ENCODE assay signal across 34 cellular contexts in the genomic region with DNA sequence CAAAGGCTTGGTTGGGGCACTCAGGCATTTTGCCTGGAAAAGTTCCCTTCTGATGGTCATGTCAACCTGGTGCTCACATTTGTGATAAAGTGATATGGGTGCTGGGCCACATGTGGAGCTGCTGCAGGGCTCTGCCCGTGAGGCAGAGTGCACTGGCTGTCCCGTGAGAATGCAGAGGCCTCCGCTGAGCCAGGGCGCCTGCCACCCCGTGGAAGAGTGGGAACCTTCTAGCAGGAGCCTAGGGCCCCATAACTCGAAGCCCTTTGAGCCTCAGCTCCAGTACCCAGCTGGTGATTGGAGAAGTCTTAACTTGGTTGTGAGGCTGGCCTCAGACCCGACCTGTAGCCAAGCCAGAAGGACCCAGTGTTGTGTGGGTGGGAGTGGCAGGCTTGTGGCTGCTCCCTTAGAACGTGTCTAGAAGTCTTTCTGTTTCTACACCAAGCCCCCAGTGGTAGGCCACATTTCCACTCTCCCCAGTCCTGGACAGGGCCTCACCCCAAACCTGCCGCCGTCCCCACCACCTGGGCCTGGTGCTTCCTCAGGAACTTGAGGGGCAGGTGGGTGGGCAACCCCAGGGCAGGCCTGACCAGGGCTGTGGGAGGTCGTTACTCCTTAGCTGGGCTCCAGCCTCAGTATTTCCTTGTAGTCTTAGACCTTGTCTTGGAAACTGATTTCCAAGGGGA. TPM values are rescaled to one million over a fixed set of nuclear protein-coding genes. Genes with fewer than 3 reads are reported as not detected.
DNase-seq lines count a peak whose midpoint lies in the region; ATAC-seq, FAIRE-seq and TF ChIP-seq lines count a peak whose summit lies in the region.
"Had no signal": no experiment of that assay in that cellular context is flagged by ENCODE, and none has a peak within 500 bp of the region (broad histone marks: within the 10 kb centered on the region; RNA-seq: fewer than 3 reads in every experiment).

No MANE protein-coding gene starts in this region.

- ATAC-seq in GM12878: no peak
- no peak for ATAC-seq in HG03159 (IDR thresholded peaks at IDR 0.05; ENCODE audit: unreplicated experiment)
- ATAC-seq: activated naive CD8-positive, alpha-beta T cell treated with anti-CD3 and anti-CD28 coated beads, Interleukin-2, amount 50 U/mL, for 24 hours; activated T-cell treated with anti-CD3 and anti-CD28 coated beads, Interleukin-2, amount 50 U/mL, for 72 hours; gastroesophageal sphincter; mucosa of descending colon; natural killer cell had no signal

- H4K20me1 ChIP-seq in GM12878 (ENCODE audit: control insufficient read depth, insufficient read depth): 0 out of 2 replicates have a peak, but pooled peaks cover 3% of the 10 kb centered on the region

- H2AFZ ChIP-seq in GM12878 (ENCODE audit: control insufficient read depth, low read depth, low read length): no peak overlapping the region
- H2AFZ ChIP-seq: hepatocyte had no signal

- H3K27me3 Mint-ChIP-seq in MCF 10A (ENCODE audit: insufficient read depth, unreplicated experiment): no peaks in the 10 kb centered on the region
- H3K27me3 Mint-ChIP-seq: activated naive CD8-positive, alpha-beta T cell treated with anti-CD3 and anti-CD28 coated beads, Interleukin-2, amount 50 U/mL, for 24 hours; IgD-negative memory B cell had no signal

- no peak overlapping the region for H3K4me3 Mint-ChIP-seq in MCF 10A (ENCODE audit: unreplicated experiment)
- H3K4me3 Mint-ChIP-seq: activated CD4-positive, alpha-beta T cell treated with anti-CD3 and anti-CD28 coated beads, Interleukin-2, amount 10 ng/mL, durations not matched to agents 7 days and 5 days; activated naive CD8-positive, alpha-beta T cell treated with anti-CD3 and anti-CD28 coated beads, Interleukin-2, amount 50 U/mL, for 24 hours; activated T-cell treated with anti-CD3 and anti-CD28 coated beads, Interleukin-2, amount 50 U/mL, for 72 hours; natural killer cell had no signal

- CTCF ChIA-PET in MCF 10A (lab: Yijun Ruan, JAX): interaction anchor here (0.6 to 1.6 kb wide), 3 partner anchors 23 to 538 kb away, joined by 3 to 6 read pairs (median 3); no protein-coding TSS in a partner anchor
- CTCF ChIA-PET in GM12878 (lab: Yijun Ruan, JAX): no interaction called here

- no peak overlapping the region for H3K27ac ChIP-seq in breast epithelium
- no peak overlapping the region for H3K27ac ChIP-seq in GM12878 (ENCODE audit: control insufficient read depth, insufficient read depth)
- no peak overlapping the region for H3K27ac ChIP-seq in testis
- H3K27ac ChIP-seq: hepatocyte, Peyer's patch, uterus had no signal

- H3K27me3 ChIP-seq in breast epithelium: no peaks in the 10 kb centered on the region
- H3K27me3 ChIP-seq in GM12878 (replicated peaks in 1 of 2; ENCODE audit: control insufficient read depth in 2 of 2, insufficient read depth in 2 of 2, low read length in 1 of 2): no peaks in the 10 kb centered on the region
- no peaks in the 10 kb centered on the region for H3K27me3 ChIP-seq in testis
- H3K27me3 ChIP-seq: gastroesophageal sphincter, hepatocyte, Peyer's patch, uterus had no signal

- TF ChIP-seq RAD21 in GM12878 (IDR thresholded peaks at IDR 0.05; ENCODE audit: insufficient read depth, low read depth, low read length): no peak

- no peak for DNase-seq in MCF 10A (ENCODE audit: unreplicated experiment)
- DNase-seq in breast epithelium (ENCODE audit: low spot score in 2 of 2): no peak
- DNase-seq in GM12878 (ENCODE audit: low read depth, low spot score): no peak
- peak; percentile 86 for DNase-seq in mesenteric fat pad (ENCODE audit: low spot score)
- DNase-seq in ureter (ENCODE audit: low spot score): peak; percentile 40
- no peak for DNase-seq in SW 1271 (lab: John Stamatoyannopoulos, UW)
- DNase-seq in testis: no peak
- DNase-seq: activated CD4-positive, alpha-beta T cell treated with anti-CD3 and anti-CD28 coated beads, Interleukin-2, amount 10 ng/mL, durations not matched to agents 7 days and 5 days; activated naive CD4-positive, alpha-beta T cell; activated naive CD8-positive, alpha-beta T cell treated with anti-CD3 and anti-CD28 coated beads, Interleukin-2, amount 50 U/mL, for 24 hours; activated T-cell treated with anti-CD3 and anti-CD28 coated beads, Interleukin-2, amount 50 U/mL, for 72 hours; CD8-positive, alpha-beta memory T cell; central memory CD4-positive, alpha-beta T cell; DMS153; kidney glomerular epithelial cell; mucosa of descending colon; natural killer cell; NCI-H1048; NCI-H1694; NCI-H446 treated with DMSO at 0.1 percent for 48 hours; NCI-H774; Peyer's patch; SIG-M5; stimulated activated naive CD4-positive, alpha-beta T cell treated with Interleukin-2 at 50 U/mL for 16 hours; T1000; uterus had no signal

- H3K4me1 ChIP-seq in breast epithelium (no peaks in the 10 kb centered on the region), GM12878 (ENCODE audit: control insufficient read depth, insufficient read depth, low read length) (peaks cover 4% of the 10 kb centered on the region), testis (peaks cover 11% of the 10 kb centered on the region)

- TF ChIP-seq EP300 in GM12878 (IDR thresholded peaks at IDR 0.05; ENCODE audit: borderline replicate concordance in 1 of 2, control insufficient read depth in 1 of 2, low read depth in 2 of 2, low read length in 2 of 2): no peak

- no TSS peak for BruUV-seq in MCF 10A (replicated peaks; lab: Mats Ljungman, UMichigan)
- no TSS peak for BruUV-seq in GM12878 (replicated peaks; lab: Mats Ljungman, UMichigan)

- RAD21 ChIA-PET in GM12878 (lab: Charles Lee; ENCODE audit: unreplicated experiment): no interaction called here

- SMC1A ChIA-PET in GM12878 (lab: Charles Lee; ENCODE audit: uncharacterized antibody, unreplicated experiment): no interaction called here

- WGBS in GM12878 (ENCODE audit: insufficient coverage, insufficient replicate concordance, low lambda C conversion rate, missing lambda C conversion rate): 76% methylated on average over 11 of the region's 11 CpGs
- WGBS in testis, 2 donors: 76 to 90% methylated on average over 3 to 11 of the region's 11 CpGs

- H3K9me3 Mint-ChIP-seq in MCF 10A (ENCODE audit: unreplicated experiment): no peaks in the 10 kb centered on the region
- H3K9me3 Mint-ChIP-seq: activated CD4-positive, alpha-beta T cell treated with anti-CD3 and anti-CD28 coated beads, Interleukin-2, amount 10 ng/mL, durations not matched to agents 7 days and 5 days; activated naive CD8-positive, alpha-beta T cell treated with anti-CD3 and anti-CD28 coated beads, Interleukin-2, amount 50 U/mL, for 24 hours; activated T-cell treated with anti-CD3 and anti-CD28 coated beads, Interleukin-2, amount 50 U/mL, for 72 hours; CD8-positive, alpha-beta memory T cell; IgD-negative memory B cell; natural killer cell had no signal

- TF ChIP-seq POLR2A in breast epithelium (IDR thresholded peaks at IDR 0.05) (no peak), GM12878 (IDR thresholded peaks at IDR 0.05; ENCODE audit: low read depth, low read length) (peak; percentile 49; the same call in 1 of the 2 replicates), testis (IDR thresholded peaks at IDR 0.05) (no peak)

- H3K4me2 ChIP-seq in GM12878 (ENCODE audit: control insufficient read depth, insufficient read depth): no peak overlapping the region
- H3K4me2 ChIP-seq: hepatocyte had no signal

- peaks cover 72% of the 10 kb centered on the region for H3K36me3 Mint-ChIP-seq in MCF 10A (ENCODE audit: insufficient read depth, unreplicated experiment)

- H3K4me1 Mint-ChIP-seq in MCF 10A (ENCODE audit: insufficient read depth, unreplicated experiment): peaks cover 5% of the 10 kb centered on the region

- FAIRE-seq in GM12878 (lab: Jason Lieb, UNC): no peak
- FAIRE-seq: A204.1, GM12891, H54 had no signal

- H3K9ac ChIP-seq in GM12878 (ENCODE audit: control insufficient read depth, insufficient read depth, low read length): no peak overlapping the region

- no peaks in the 10 kb centered on the region for H3K79me2 ChIP-seq in GM12878 (ENCODE audit: control insufficient read depth, insufficient read depth, low read length)
- H3K79me2 ChIP-seq: hepatocyte had no signal

- intact Hi-C loops in MCF 10A (cut with micrococcal nuclease): no loop called here
- intact Hi-C loops in breast epithelium (cut with DNase I; ENCODE audit: low total_unique reads): no loop called here
- intact Hi-C loops in GM12878 (cut with micrococcal nuclease; ENCODE audit: unreplicated experiment): no loop called here
- intact Hi-C loops in testis (cut with DNase I; ENCODE audit: low total_unique reads): loop anchor here (10.0 kb wide), 1 partner anchor 423 kb away; a partner anchor contains a TSS

- H3K36me3 ChIP-seq in breast epithelium: peaks cover 4% of the 10 kb centered on the region
- peaks cover 38 to 47% of the 10 kb centered on the region in 2 experiments for H3K36me3 ChIP-seq in GM12878 (ENCODE audit: control insufficient read depth in 2 of 2, insufficient read depth in 2 of 2, low read length in 1 of 2)
- no peaks in the 10 kb centered on the region for H3K36me3 ChIP-seq in testis (ENCODE audit: low read depth, missing control alignments)
- H3K36me3 ChIP-seq: uterus had no signal

- TF ChIP-seq CTCF in MCF 10A (IDR thresholded peaks at IDR 0.05; ENCODE audit: unreplicated experiment) (no peak), breast epithelium (IDR thresholded peaks at IDR 0.05) (no peak), GM12878 (IDR thresholded peaks at IDR 0.05 in 2 of 3, conservative IDR thresholded peaks at IDR 0.05 in 1 of 3; ENCODE audit: control insufficient read depth in 2 of 3, extremely low read depth in 1 of 3, insufficient read depth in 1 of 3, low read depth in 3 of 3, low read length in 3 of 3) (no peak), testis (IDR thresholded peaks at IDR 0.05) (no peak)

- POLR2A ChIA-PET in MCF 10A (lab: Yijun Ruan, JAX): interaction anchor here (0.5 to 2.7 kb wide), 2 partner anchors 18 to 1373 kb away, joined by 3 to 8 read pairs; no protein-coding TSS in a partner anchor
- POLR2A ChIA-PET in GM12878 (lab: Charles Lee): no interaction called here

- peak overlapping the region; percentile 31 for H3K27ac Mint-ChIP-seq in MCF 10A (ENCODE audit: low read depth, unreplicated experiment)
- H3K27ac Mint-ChIP-seq: activated CD4-positive, alpha-beta T cell treated with anti-CD3 and anti-CD28 coated beads, Interleukin-2, amount 10 ng/mL, durations not matched to agents 7 days and 5 days; activated naive CD8-positive, alpha-beta T cell treated with anti-CD3 and anti-CD28 coated beads, Interleukin-2, amount 50 U/mL, for 24 hours; activated T-cell treated with anti-CD3 and anti-CD28 coated beads, Interleukin-2, amount 50 U/mL, for 72 hours; IgD-negative memory B cell had no signal

- H3K4me3 ChIP-seq in breast epithelium: no peak overlapping the region
- H3K4me3 ChIP-seq in GM12878: no peak overlapping the region
- H3K4me3 ChIP-seq in testis: no peak overlapping the region
- H3K4me3 ChIP-seq: gastroesophageal sphincter, hepatocyte, lung, mucosa of descending colon, Peyer's patch, uterus had no signal

- in situ Hi-C loops in GM12878 (cut with MboI): no loop called here

- no peaks in the 10 kb centered on the region for H3K9me3 ChIP-seq in breast epithelium
- no peaks in the 10 kb centered on the region for H3K9me3 ChIP-seq in GM12878 (replicated peaks; ENCODE audit: control insufficient read depth, insufficient read depth, low read length)
- no peaks in the 10 kb centered on the region for H3K9me3 ChIP-seq in testis
- H3K9me3 ChIP-seq: gastroesophageal sphincter, mucosa of descending colon, Peyer's patch, uterus had no signal

RNA-seq across cellular contexts. Expression of a gene that starts 19.7 kb away (rescaled TPM):
- total RNA-seq in MCF 10A (2022): 418 and 519 TPM in 2 replicates
- 100 to 1,000 TPM; 105 to 166 (median 142) TPM for total RNA-seq in breast epithelium
- 74.2 and 76.7 TPM in 2 replicates for total RNA-seq in GM12878 (2013; cell fraction: nucleolus; rRNA removed)
- 165 and 184 TPM in 2 replicates for total RNA-seq in GM12878 (2014; rRNA removed)
- total RNA-seq in GM12878 (2014; rRNA removed; fragmentation: Illumina TruSeq; extraction: Trizol): 102 and 112 TPM in 2 replicates
- total RNA-seq in GM12878 (2021): 167 and 189 TPM in 2 replicates
- 113 TPM for polyA plus RNA-seq in GM12878 (2011; ENCODE audit: low read depth)
- 126 and 145 TPM in 2 replicates for polyA plus RNA-seq in GM12878 (2011; rRNA removed)
- polyA plus RNA-seq in GM12878 (2011; cell fraction: cytosol; rRNA removed): 121 and 141 TPM in 2 replicates
- polyA plus RNA-seq in GM12878 (2011; cell fraction: nucleus; rRNA removed): 99.6 and 106 TPM in 2 replicates
- polyA plus RNA-seq in GM12878 (2012): 115 and 141 TPM in 2 replicates
- 129 and 139 TPM in 2 replicates for polyA plus RNA-seq in GM12878 (2014; fragmentation: Illumina TruSeq; extraction: Trizol)
- 1 to 10 TPM; 5.2 to 5.9 TPM for polyA plus RNA-seq in GM12878 (2014; fragmentation: Nextera tagmentation; extraction: Ambion mirVana)
- polyA plus RNA-seq in GM12878 (2014; rRNA removed): 133 and 142 TPM in 2 replicates
- polyA plus RNA-seq in GM12878 (2016; fragmentation: Nextera tagmentation; extraction: Ambion mirVana): 100 to 1,000 TPM; 254 to 265 TPM
- polyA minus RNA-seq in GM12878 (2011; rRNA and poly(A)+ RNA removed): 212 and 221 TPM in 2 replicates
- polyA minus RNA-seq in GM12878 (2011; cell fraction: cytosol; rRNA and poly(A)+ RNA removed): 55.7 and 70.0 TPM in 2 replicates
- 46.2 and 57.9 TPM in 2 replicates for polyA minus RNA-seq in GM12878 (2011; cell fraction: nucleus; rRNA and poly(A)+ RNA removed)
- total RNA-seq in mesenteric fat pad: 226 TPM
- 217 TPM for total RNA-seq in ureter
- 100 to 1,000 TPM; 129 to 137 TPM for total RNA-seq in testis
- polyA plus RNA-seq in testis (ENCODE audit: insufficient read depth, low read depth, low replicate concordance): 119 TPM

RNA-seq across cellular contexts. Expression of a gene that starts 51.7 kb away (rescaled TPM):
- total RNA-seq in MCF 10A (2022) (88.1 and 114 TPM in 2 replicates), breast epithelium (10 to 100 TPM; 17.8 to 50.5 (median 36.0) TPM), GM12878 (2014; rRNA removed) (107 and 114 TPM in 2 replicates), GM12878 (2014; rRNA removed; fragmentation: Illumina TruSeq; extraction: Trizol) (86.8 and 89.6 TPM in 2 replicates), GM12878 (2021) (77.3 and 78.8 TPM in 2 replicates), mesenteric fat pad (28.7 TPM), ureter (47.5 TPM), testis (10 to 100 TPM; 42.9 to 52.9 TPM)
- total RNA-seq in GM12878 (2013; cell fraction: nucleolus; rRNA removed): 40.7 and 41.2 TPM in 2 replicates
- 32.9 TPM for polyA plus RNA-seq in GM12878 (2011; ENCODE audit: low read depth)
- polyA plus RNA-seq in GM12878 (2011; rRNA removed) (44.7 and 59.0 TPM in 2 replicates), GM12878 (2014; fragmentation: Illumina TruSeq; extraction: Trizol) (98.8 and 108 TPM in 2 replicates), GM12878 (2014; fragmentation: Nextera tagmentation; extraction: Ambion mirVana) (10 to 100 TPM; 15.2 to 32.5 TPM), GM12878 (2014; rRNA removed) (72.5 and 77.5 TPM in 2 replicates), GM12878 (2016; fragmentation: Nextera tagmentation; extraction: Ambion mirVana) (100 to 1,000 TPM; 132 to 142 TPM), testis (ENCODE audit: insufficient read depth, low read depth, low replicate concordance) (70.1 TPM)
- 62.7 and 77.5 TPM in 2 replicates for polyA plus RNA-seq in GM12878 (2011; cell fraction: cytosol; rRNA removed)
- polyA plus RNA-seq in GM12878 (2011; cell fraction: nucleus; rRNA removed): 25.2 and 32.9 TPM in 2 replicates
- polyA plus RNA-seq in GM12878 (2012): 46.6 and 48.6 TPM in 2 replicates
- polyA minus RNA-seq in GM12878 (2011; rRNA and poly(A)+ RNA removed): 38.6 and 44.2 TPM in 2 replicates
- polyA minus RNA-seq in GM12878 (2011; cell fraction: cytosol; rRNA and poly(A)+ RNA removed): 17.5 and 28.7 TPM in 2 replicates
- 14.5 and 34.2 TPM in 2 replicates for polyA minus RNA-seq in GM12878 (2011; cell fraction: nucleus; rRNA and poly(A)+ RNA removed)

Comparison
In these comparisons a context has a peak if more than half of its experiments do, and no peak if none do; other contexts are left out.
1. DNase-seq: peak in mesenteric fat pad (single experiment) and ureter (single experiment); none in MCF 10A (single experiment), breast epithelium (0 of 2), GM12878 (single experiment), SW 1271 (0 of 2) and testis (single experiment).